Comparison of ENCODE assay signal across 9 cellular contexts in the genomic region with DNA sequence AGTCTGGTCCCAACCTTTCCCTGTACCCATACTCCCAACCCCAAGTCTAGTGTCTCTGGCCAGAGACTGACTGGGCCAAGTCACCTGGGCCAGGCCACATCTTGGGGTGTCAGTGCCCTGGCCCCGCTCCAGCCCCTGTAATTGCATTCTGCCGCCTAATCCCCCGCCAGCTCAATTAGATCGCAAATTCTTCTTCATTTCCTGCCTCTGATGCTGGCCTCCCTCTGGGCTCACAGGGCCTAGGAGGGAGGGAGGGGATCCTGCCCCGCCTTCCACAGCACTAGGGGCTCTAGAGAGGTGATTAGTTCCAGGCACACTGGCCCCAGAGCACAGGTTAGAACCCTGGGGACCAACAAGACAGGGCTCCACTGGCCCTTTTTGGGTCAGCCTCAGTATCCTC. TPM values are rescaled to one million over a fixed set of nuclear protein-coding genes. Genes with fewer than 3 reads are reported as not detected.
DNase-seq lines count a peak whose midpoint lies in the region; ATAC-seq and TF ChIP-seq lines count a peak whose summit lies in the region.
"Had no signal": no experiment of that assay in that cellular context is flagged by ENCODE, and none has a peak within 500 bp of the region (broad histone marks: within the 10 kb centered on the region; RNA-seq: fewer than 3 reads in every experiment).

No MANE protein-coding gene starts in this region.

- CTCF ChIA-PET in activated B cell treated with CpG ODN at 0.5 μM for 24 hours (lab: Charles Lee): interaction anchor here (0.6 to 9.8 kb wide), 4 partner anchors 10 to 37 kb away, joined by 3 to 169 read pairs (median 8); no protein-coding TSS in a partner anchor

- H3K27ac Mint-ChIP-seq in activated B cell treated with CpG ODN at 0.5 μM for 24 hours (peak overlapping the region; percentile 85), immature natural killer cell (peak overlapping the region; percentile 94 to 97 (median 96))

- TF ChIP-seq CTCF in GM12875 (IDR thresholded peaks at IDR 0.05; ENCODE audit: borderline replicate concordance, insufficient read depth, low read depth, low read length) (no peak), activated B cell treated with CpG ODN at 0.5 μM for 24 hours (IDR thresholded peaks at IDR 0.05) (no peak), spleen (IDR thresholded peaks at IDR 0.05 in 8 of 11, conservative IDR thresholded peaks at IDR 0.05 in 3 of 11) (no peak)

- H3K27me3 ChIP-seq in spleen (replicated peaks in 1 of 7): peaks cover 0 to 33% (median 6%) of the 10 kb centered on the region in 7 donors

- H3K4me1 Mint-ChIP-seq in activated B cell treated with CpG ODN at 0.5 μM for 24 hours: peaks cover 83% of the 10 kb centered on the region
- peaks cover 76% of the 10 kb centered on the region in 2 donors for H3K4me1 Mint-ChIP-seq in immature natural killer cell

- no peak for TF ChIP-seq POLR2A in spleen (IDR thresholded peaks at IDR 0.05)

- peaks cover 19% of the 10 kb centered on the region for H3K36me3 Mint-ChIP-seq in activated B cell treated with CpG ODN at 0.5 μM for 24 hours (ENCODE audit: low read depth)
- H3K36me3 Mint-ChIP-seq in immature natural killer cell: no peaks in the 10 kb centered on the region

- DNase-seq in activated B cell treated with CpG ODN at 0.5 μM for 24 hours: no peak
- no peak for DNase-seq in immature natural killer cell
- DNase-seq in spleen: no peak
- no peak for DNase-seq in activated gamma-delta T cell treated with Interleukin-2 at 50 U/mL for 16 hours
- no peak for DNase-seq in superior temporal gyrus (ENCODE audit: extremely low spot score)
- no peak for DNase-seq in amniotic stem cell (lab: John Stamatoyannopoulos, UW)
- DNase-seq: GOT3 had no signal

- ATAC-seq in activated B cell treated with CpG ODN at 0.5 μM for 24 hours (ENCODE audit: low read depth) (no peak), GM19324 (IDR thresholded peaks at IDR 0.05; ENCODE audit: low FRiP score, unreplicated experiment) (no peak)

- peak overlapping the region; percentile 27 to 95 (median 92) for H3K27ac ChIP-seq in spleen

- WGBS in spleen, 5 donors: 21 to 40% (median 35%) methylated on average over 4 to 5 of the region's 5 CpGs

- no peaks in the 10 kb centered on the region for H3K27me3 Mint-ChIP-seq in activated B cell treated with CpG ODN at 0.5 μM for 24 hours
- peaks cover 0 to 25% (median 20%) of the 10 kb centered on the region in 3 donors for H3K27me3 Mint-ChIP-seq in immature natural killer cell (ENCODE audit: low read depth in 3 of 3)

- POLR2A ChIA-PET in activated B cell treated with CpG ODN at 0.5 μM for 24 hours (lab: Charles Lee): interaction anchor here (0.6 to 16.5 kb wide), 5 partner anchors 12 to 491 kb away, joined by 3 to 772 read pairs (median 10); no protein-coding TSS in a partner anchor

- intact Hi-C loops in activated B cell treated with CpG ODN at 0.5 μM for 24 hours (cut with micrococcal nuclease): loop anchor here (1.0 to 2.0 kb wide), 3 partner anchors 8 to 93 kb away; no protein-coding TSS in a partner anchor
- intact Hi-C loops in spleen (cut with DNase I; ENCODE audit: low total_unique reads): no loop called here

- H3K36me3 ChIP-seq in spleen: no peaks in the 10 kb centered on the region

- H3K4me3 ChIP-seq in GM12875 (ENCODE audit: low read depth, low read length): peak overlapping the region; percentile 24
- peak overlapping the region in 5 of 8 donors; percentile 10 to 98 (median 25) for H3K4me3 ChIP-seq in spleen

- H3K4me3 Mint-ChIP-seq in activated B cell treated with CpG ODN at 0.5 μM for 24 hours (peak overlapping the region; percentile 98), immature natural killer cell (peak overlapping the region; percentile 72 to 99 (median 82))

- H3K9me3 Mint-ChIP-seq in activated B cell treated with CpG ODN at 0.5 μM for 24 hours: no peaks in the 10 kb centered on the region
- no peaks in the 10 kb centered on the region for H3K9me3 Mint-ChIP-seq in immature natural killer cell

- peaks cover 70 to 100% (median 98%) of the 10 kb centered on the region in 6 donors for H3K4me1 ChIP-seq in spleen

- no peaks in the 10 kb centered on the region for H3K9me3 ChIP-seq in spleen

RNA-seq across cellular contexts. Expression of a gene that starts 5.5 kb away (rescaled TPM):
- total RNA-seq in activated B cell treated with CpG ODN at 0.5 μM for 24 hours: 94.9 and 115 TPM in 2 replicates
- polyA plus RNA-seq in immature natural killer cell: 100 to 1,000 TPM; 339 to 410 (median 385) TPM
- 10 to 100 TPM; 57.5 to 69.5 (median 62.8) TPM for total RNA-seq in spleen
- polyA plus RNA-seq in spleen: 10 to 100 TPM; 46.4 to 69.5 (median 60.8) TPM
